1 cellular context compared by ENCODE assay signal in the genomic region with DNA sequence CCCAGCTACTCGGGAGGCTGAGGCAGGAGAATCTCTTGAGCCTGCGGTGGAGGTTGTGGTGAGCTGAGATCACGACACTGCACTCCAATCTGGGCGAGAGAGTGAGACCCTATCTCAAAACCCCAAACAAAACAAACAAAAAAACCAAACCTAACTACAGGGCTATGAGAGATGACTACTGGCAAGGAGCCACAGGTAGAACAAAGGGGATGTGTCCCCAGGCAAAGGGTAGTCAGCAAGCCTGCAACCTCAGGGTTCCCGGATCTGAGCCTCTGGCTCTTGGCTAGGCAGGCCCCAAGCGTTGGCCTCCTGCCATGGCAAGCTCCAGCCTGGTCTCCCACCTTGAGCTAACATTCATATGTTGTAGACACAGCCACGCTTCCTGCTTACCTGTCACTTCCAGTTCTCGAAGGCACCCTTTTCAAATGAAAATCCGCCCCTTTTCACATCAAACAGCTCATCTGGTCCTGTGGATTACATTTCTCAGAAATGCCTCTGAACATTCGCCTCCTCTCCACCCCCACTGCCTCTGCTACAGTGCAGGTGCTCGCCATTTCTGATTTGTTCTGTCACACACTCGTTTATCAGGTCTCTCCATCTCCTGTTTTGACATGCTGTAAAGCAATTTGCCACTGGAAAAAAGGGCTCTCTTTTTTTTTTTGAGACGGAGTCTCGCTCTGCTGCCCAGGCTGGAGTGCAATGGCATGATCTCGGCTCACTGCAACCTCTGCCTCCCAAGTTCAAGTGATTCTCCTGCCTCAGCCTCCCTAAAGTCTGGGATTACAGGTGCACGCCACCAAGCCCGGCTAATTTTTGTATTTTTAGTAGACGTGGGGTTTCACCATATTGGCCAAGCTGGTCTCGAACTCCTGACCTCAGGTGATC.
TF ChIP-seq lines count a peak whose summit lies in the region.

No MANE protein-coding gene starts in this region.

TF ChIP-seq in HepG2, 621 proteins besides CTCF, POLR2A, EP300 and RAD21 (continued from another document and continues in another):
- TF ChIP-seq, protein P1, sequence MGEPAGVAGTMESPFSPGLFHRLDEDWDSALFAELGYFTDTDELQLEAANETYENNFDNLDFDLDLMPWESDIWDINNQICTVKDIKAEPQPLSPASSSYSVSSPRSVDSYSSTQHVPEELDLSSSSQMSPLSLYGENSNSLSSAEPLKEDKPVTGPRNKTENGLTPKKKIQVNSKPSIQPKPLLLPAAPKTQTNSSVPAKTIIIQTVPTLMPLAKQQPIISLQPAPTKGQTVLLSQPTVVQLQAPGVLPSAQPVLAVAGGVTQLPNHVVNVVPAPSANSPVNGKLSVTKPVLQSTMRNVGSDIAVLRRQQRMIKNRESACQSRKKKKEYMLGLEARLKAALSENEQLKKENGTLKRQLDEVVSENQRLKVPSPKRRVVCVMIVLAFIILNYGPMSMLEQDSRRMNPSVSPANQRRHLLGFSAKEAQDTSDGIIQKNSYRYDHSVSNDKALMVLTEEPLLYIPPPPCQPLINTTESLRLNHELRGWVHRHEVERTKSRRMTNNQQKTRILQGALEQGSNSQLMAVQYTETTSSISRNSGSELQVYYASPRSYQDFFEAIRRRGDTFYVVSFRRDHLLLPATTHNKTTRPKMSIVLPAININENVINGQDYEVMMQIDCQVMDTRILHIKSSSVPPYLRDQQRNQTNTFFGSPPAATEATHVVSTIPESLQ (CRISPR knock-in tag; conservative IDR thresholded peaks at IDR 0.05), result no peak
- TF ChIP-seq ZNF75D (CRISPR knock-in tag; IDR thresholded peaks at IDR 0.05; ENCODE audit: borderline replicate concordance) (no peak), ZNF773 (CRISPR knock-in tag; IDR thresholded peaks at IDR 0.05; ENCODE audit: borderline replicate concordance) (no peak), RFX1 (IDR thresholded peaks at IDR 0.05) (no peak), NCOA2 (CRISPR knock-in tag; IDR thresholded peaks at IDR 0.05) (peak; percentile 73), ZBTB21 (CRISPR knock-in tag; IDR thresholded peaks at IDR 0.05) (no peak), ZNF143 (CRISPR knock-in tag; IDR thresholded peaks at IDR 0.05) (no peak; the same call in 1 of the 2 replicates), SSRP1 (CRISPR knock-in tag; IDR thresholded peaks at IDR 0.05) (no peak; the same call in 1 of the 2 replicates), RXRB (CRISPR knock-in tag; IDR thresholded peaks at IDR 0.05; ENCODE audit: borderline replicate concordance) (peak; percentile 74), GPN1 (CRISPR knock-in tag; IDR thresholded peaks at IDR 0.05; ENCODE audit: borderline replicate concordance) (no peak), ZNF329 (CRISPR knock-in tag; IDR thresholded peaks at IDR 0.05; ENCODE audit: low read depth) (no peak), KLF15 (CRISPR knock-in tag; IDR thresholded peaks at IDR 0.05; ENCODE audit: borderline replicate concordance) (no peak), ATF1 (CRISPR knock-in tag; IDR thresholded peaks at IDR 0.05) (peak; percentile 22; the same call in 1 of the 2 replicates), CBX2 (IDR thresholded peaks at IDR 0.05; ENCODE audit: low read depth, low read length) (no peak), CBX2 (CRISPR knock-in tag; IDR thresholded peaks at IDR 0.05; ENCODE audit: low read depth) (no peak), TAF1 (CRISPR knock-in tag; IDR thresholded peaks at IDR 0.05) (0 out of 2 replicates have a peak, but pooled peaks have one; percentile 30), ZBTB42 (CRISPR knock-in tag; IDR thresholded peaks at IDR 0.05) (no peak), TRAFD1 (CRISPR knock-in tag; IDR thresholded peaks at IDR 0.05; ENCODE audit: borderline replicate concordance) (no peak), ISX (CRISPR knock-in tag; conservative IDR thresholded peaks at IDR 0.05) (no peak), ZMYM3 (CRISPR knock-in tag; IDR thresholded peaks at IDR 0.05) (peak; percentile 67; the same call in 1 of the 2 replicates), CENPT (CRISPR knock-in tag; IDR thresholded peaks at IDR 0.05; ENCODE audit: low read depth) (no peak; the same call in 1 of the 2 replicates), JUND (CRISPR knock-in tag; IDR thresholded peaks at IDR 0.05) (no peak), ZNF790 (CRISPR knock-in tag; IDR thresholded peaks at IDR 0.05; ENCODE audit: borderline replicate concordance) (no peak), MBNL3 (CRISPR knock-in tag; conservative IDR thresholded peaks at IDR 0.05) (no peak), ZNF317 (CRISPR knock-in tag; IDR thresholded peaks at IDR 0.05) (peak; percentile 51; the same call in 1 of the 2 replicates), SIX4 (CRISPR knock-in tag; IDR thresholded peaks at IDR 0.05) (no peak), PAF1 (CRISPR knock-in tag; IDR thresholded peaks at IDR 0.05) (no peak), PRPF4 (IDR thresholded peaks at IDR 0.05; ENCODE audit: low read depth, low read length, poor library complexity, severe bottlenecking) (no peak), MAF1 (CRISPR knock-in tag; IDR thresholded peaks at IDR 0.05; ENCODE audit: borderline replicate concordance) (peak; percentile 53; the same call in 1 of the 2 replicates), SMAD1 (CRISPR knock-in tag; IDR thresholded peaks at IDR 0.05; ENCODE audit: borderline replicate concordance, low read depth) (peak; percentile 43; the same call in 1 of the 2 replicates), TEAD2 (CRISPR knock-in tag; IDR thresholded peaks at IDR 0.05) (no peak), ZNF546 (CRISPR knock-in tag; conservative IDR thresholded peaks at IDR 0.05) (no peak; the same call in 1 of the 2 replicates), MXI1 (IDR thresholded peaks at IDR 0.05; ENCODE audit: borderline replicate concordance, low read depth, low read length) (peak; percentile 67; the same call in 1 of the 3 replicates), ZEB1 (IDR thresholded peaks at IDR 0.05; ENCODE audit: insufficient replicate concordance, low read depth) (peak; percentile 94)
- TF ChIP-seq, protein P2, sequence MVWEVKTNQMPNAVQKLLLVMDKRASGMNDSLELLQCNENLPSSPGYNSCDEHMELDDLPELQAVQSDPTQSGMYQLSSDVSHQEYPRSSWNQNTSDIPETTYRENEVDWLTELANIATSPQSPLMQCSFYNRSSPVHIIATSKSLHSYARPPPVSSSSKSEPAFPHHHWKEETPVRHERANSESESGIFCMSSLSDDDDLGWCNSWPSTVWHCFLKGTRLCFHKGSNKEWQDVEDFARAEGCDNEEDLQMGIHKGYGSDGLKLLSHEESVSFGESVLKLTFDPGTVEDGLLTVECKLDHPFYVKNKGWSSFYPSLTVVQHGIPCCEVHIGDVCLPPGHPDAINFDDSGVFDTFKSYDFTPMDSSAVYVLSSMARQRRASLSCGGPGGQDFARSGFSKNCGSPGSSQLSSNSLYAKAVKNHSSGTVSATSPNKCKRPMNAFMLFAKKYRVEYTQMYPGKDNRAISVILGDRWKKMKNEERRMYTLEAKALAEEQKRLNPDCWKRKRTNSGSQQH (CRISPR knock-in tag; IDR thresholded peaks at IDR 0.05; ENCODE audit: low read depth), result no peak
- TF ChIP-seq, protein P3, sequence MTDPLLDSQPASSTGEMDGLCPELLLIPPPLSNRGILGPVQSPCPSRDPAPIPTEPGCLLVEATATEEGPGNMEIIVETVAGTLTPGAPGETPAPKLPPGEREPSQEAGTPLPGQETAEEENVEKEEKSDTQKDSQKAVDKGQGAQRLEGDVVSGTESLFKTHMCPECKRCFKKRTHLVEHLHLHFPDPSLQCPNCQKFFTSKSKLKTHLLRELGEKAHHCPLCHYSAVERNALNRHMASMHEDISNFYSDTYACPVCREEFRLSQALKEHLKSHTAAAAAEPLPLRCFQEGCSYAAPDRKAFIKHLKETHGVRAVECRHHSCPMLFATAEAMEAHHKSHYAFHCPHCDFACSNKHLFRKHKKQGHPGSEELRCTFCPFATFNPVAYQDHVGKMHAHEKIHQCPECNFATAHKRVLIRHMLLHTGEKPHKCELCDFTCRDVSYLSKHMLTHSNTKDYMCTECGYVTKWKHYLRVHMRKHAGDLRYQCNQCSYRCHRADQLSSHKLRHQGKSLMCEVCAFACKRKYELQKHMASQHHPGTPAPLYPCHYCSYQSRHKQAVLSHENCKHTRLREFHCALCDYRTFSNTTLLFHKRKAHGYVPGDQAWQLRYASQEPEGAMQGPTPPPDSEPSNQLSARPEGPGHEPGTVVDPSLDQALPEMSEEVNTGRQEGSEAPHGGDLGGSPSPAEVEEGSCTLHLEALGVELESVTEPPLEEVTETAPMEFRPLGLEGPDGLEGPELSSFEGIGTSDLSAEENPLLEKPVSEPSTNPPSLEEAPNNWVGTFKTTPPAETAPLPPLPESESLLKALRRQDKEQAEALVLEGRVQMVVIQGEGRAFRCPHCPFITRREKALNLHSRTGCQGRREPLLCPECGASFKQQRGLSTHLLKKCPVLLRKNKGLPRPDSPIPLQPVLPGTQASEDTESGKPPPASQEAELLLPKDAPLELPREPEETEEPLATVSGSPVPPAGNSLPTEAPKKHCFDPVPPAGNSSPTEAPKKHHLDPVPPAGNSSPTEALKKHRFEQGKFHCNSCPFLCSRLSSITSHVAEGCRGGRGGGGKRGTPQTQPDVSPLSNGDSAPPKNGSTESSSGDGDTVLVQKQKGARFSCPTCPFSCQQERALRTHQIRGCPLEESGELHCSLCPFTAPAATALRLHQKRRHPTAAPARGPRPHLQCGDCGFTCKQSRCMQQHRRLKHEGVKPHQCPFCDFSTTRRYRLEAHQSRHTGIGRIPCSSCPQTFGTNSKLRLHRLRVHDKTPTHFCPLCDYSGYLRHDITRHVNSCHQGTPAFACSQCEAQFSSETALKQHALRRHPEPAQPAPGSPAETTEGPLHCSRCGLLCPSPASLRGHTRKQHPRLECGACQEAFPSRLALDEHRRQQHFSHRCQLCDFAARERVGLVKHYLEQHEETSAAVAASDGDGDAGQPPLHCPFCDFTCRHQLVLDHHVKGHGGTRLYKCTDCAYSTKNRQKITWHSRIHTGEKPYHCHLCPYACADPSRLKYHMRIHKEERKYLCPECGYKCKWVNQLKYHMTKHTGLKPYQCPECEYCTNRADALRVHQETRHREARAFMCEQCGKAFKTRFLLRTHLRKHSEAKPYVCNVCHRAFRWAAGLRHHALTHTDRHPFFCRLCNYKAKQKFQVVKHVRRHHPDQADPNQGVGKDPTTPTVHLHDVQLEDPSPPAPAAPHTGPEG (CRISPR knock-in tag; IDR thresholded peaks at IDR 0.05), result no peak
- TF ChIP-seq, protein P4, sequence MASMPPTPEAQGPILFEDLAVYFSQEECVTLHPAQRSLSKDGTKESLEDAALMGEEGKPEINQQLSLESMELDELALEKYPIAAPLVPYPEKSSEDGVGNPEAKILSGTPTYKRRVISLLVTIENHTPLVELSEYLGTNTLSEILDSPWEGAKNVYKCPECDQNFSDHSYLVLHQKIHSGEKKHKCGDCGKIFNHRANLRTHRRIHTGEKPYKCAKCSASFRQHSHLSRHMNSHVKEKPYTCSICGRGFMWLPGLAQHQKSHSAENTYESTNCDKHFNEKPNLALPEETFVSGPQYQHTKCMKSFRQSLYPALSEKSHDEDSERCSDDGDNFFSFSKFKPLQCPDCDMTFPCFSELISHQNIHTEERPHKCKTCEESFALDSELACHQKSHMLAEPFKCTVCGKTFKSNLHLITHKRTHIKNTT (CRISPR knock-in tag; IDR thresholded peaks at IDR 0.05), result no peak
- TF ChIP-seq, protein P5, sequence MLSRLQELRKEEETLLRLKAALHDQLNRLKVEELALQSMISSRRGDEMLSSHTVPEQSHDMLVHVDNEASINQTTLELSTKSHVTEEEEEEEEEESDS (CRISPR knock-in tag; IDR thresholded peaks at IDR 0.05; ENCODE audit: borderline replicate concordance), result no peak
- TF ChIP-seq, protein P6, sequence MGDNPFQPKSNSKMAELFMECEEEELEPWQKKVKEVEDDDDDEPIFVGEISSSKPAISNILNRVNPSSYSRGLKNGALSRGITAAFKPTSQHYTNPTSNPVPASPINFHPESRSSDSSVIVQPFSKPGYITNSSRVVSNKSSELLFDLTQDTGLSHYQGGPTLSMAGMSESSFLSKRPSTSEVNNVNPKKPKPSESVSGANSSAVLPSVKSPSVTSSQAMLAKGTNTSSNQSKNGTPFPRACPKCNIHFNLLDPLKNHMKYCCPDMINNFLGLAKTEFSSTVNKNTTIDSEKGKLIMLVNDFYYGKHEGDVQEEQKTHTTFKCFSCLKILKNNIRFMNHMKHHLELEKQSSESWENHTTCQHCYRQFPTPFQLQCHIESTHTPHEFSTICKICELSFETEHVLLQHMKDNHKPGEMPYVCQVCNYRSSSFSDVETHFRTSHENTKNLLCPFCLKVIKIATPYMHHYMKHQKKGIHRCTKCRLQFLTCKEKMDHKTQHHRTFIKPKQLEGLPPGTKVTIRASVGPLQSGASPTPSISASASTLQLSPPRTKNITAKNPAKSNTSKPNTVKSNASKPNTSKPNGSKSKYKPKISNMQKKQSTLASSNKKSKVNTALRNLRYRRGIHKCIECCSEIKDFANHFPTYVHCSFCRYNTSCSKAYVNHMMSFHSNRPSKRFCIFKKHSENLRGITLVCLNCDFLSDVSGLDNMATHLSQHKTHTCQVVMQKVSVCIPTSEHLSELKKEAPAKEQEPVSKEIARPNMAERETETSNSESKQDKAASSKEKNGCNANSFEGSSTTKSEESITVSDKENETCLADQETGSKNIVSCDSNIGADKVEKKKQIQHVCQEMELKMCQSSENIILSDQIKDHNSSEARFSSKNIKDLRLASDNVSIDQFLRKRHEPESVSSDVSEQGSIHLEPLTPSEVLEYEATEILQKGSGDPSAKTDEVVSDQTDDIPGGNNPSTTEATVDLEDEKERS (CRISPR knock-in tag; IDR thresholded peaks at IDR 0.05), result peak; percentile 75; the same call in 1 of the 2 replicates
